In genomic region chr15:42150246-42150970, GRCh38 we compare ENCODE assay signal across 28 cellular contexts. TPM values are rescaled to one million over a fixed set of nuclear protein-coding genes. Genes with fewer than 3 reads are reported as not detected.
DNase-seq lines count a peak whose midpoint lies in the region; ATAC-seq and TF ChIP-seq lines count a peak whose summit lies in the region.
"Had no signal": no experiment of that assay in that cellular context is flagged by ENCODE, and none has a peak within 500 bp of the region (broad histone marks: within the 10 kb centered on the region; RNA-seq: fewer than 3 reads in every experiment).

No MANE protein-coding gene starts in this region.

- no peaks in the 10 kb centered on the region for H3K36me3 ChIP-seq in H7 (replicated peaks; ENCODE audit: control insufficient read depth, insufficient read depth, low read length)
- H3K36me3 ChIP-seq in osteoblast (ENCODE audit: insufficient read depth, low read length): no peaks in the 10 kb centered on the region
- H3K36me3 ChIP-seq: gastroesophageal sphincter, pancreas, right atrium auricular region, upper lobe of right lung had no signal

- no peak overlapping the region for H3K27ac ChIP-seq in foreskin keratinocyte
- no peak overlapping the region for H3K27ac ChIP-seq in osteoblast (ENCODE audit: low read depth, low read length)
- H3K27ac ChIP-seq: gastroesophageal sphincter, GM23248, pancreas had no signal

- H3K4me1 ChIP-seq in foreskin keratinocyte: no peaks in the 10 kb centered on the region
- peaks cover 14% of the 10 kb centered on the region for H3K4me1 ChIP-seq in osteoblast (ENCODE audit: insufficient read depth, low read length)
- H3K4me1 ChIP-seq: gastroesophageal sphincter, pancreas had no signal

- H3K4me2 ChIP-seq in osteoblast (ENCODE audit: insufficient read depth, low read length): no peak overlapping the region

- no peak overlapping the region for H2AFZ ChIP-seq in osteoblast (ENCODE audit: low read length)
- H2AFZ ChIP-seq: GM23248 had no signal

- TF ChIP-seq CTCF in foreskin keratinocyte (conservative IDR thresholded peaks at IDR 0.05) (no peak), osteoblast (IDR thresholded peaks at IDR 0.05; ENCODE audit: extremely low read depth, low read depth, low read length) (no peak)

- peak; percentile 59 for DNase-seq in DMS79 treated with DMSO at 0.1 percent for 48 hours (lab: John Stamatoyannopoulos, UW)
- DNase-seq in H7: peak; percentile 50
- DNase-seq in foreskin keratinocyte: no peak
- peak; percentile 71 for DNase-seq in osteoblast (ENCODE audit: insufficient read length, low spot score, missing footprints)
- DNase-seq in cortex of kidney (lab: John Stamatoyannopoulos, UW): no peak
- no peak for DNase-seq in HT-29 (ENCODE audit: low spot score)
- no peak for DNase-seq in cerebellum (ENCODE audit: low spot score)
- DNase-seq: activated CD4-positive, alpha-beta memory T cell treated with anti-CD3 and anti-CD28 coated beads for 36 hours; activated CD4-positive, CD25-positive, alpha-beta regulatory T cell treated with anti-CD3 and anti-CD28 coated beads, Interleukin-2, amount 50 U/mL, for 72 hours; activated CD8-positive, alpha-beta memory T cell treated with anti-CD3 and anti-CD28 coated beads, Interleukin-2, amount 50 U/mL, for 4 hours; aorta; CD4-positive, CD25-positive, alpha-beta regulatory T cell; GM23248; mucosa of descending colon; NCI-H1092; NCI-H1930; NCI-H774; pancreas; T-helper 2 cell had no signal

- no peaks in the 10 kb centered on the region for H3K79me2 ChIP-seq in osteoblast (ENCODE audit: insufficient read depth, low read length)

- no peaks in the 10 kb centered on the region for H4K20me1 ChIP-seq in osteoblast (ENCODE audit: insufficient read depth, low read length)

- no peaks in the 10 kb centered on the region for H3K27me3 ChIP-seq in H7 (ENCODE audit: control insufficient read depth, insufficient read depth, low read length)
- no peaks in the 10 kb centered on the region for H3K27me3 ChIP-seq in foreskin keratinocyte
- no peaks in the 10 kb centered on the region for H3K27me3 ChIP-seq in osteoblast (ENCODE audit: insufficient read depth, low read length)
- H3K27me3 ChIP-seq: pancreas, right atrium auricular region, upper lobe of right lung had no signal

- H3K4me3 ChIP-seq in H7 (ENCODE audit: insufficient read depth, low read depth, low read length) (no peak overlapping the region), osteoblast (ENCODE audit: insufficient read depth, low read length) (no peak overlapping the region)
- H3K4me3 ChIP-seq: gastroesophageal sphincter, GM23248, mucosa of descending colon, pancreas, right atrium auricular region, upper lobe of right lung had no signal

- no peaks in the 10 kb centered on the region for H3K9me3 ChIP-seq in osteoblast (ENCODE audit: low read depth, low read length)
- H3K9me3 ChIP-seq: gastroesophageal sphincter, mucosa of descending colon, pancreas, right atrium auricular region, upper lobe of right lung had no signal

- ATAC-seq in foreskin keratinocyte: peak; percentile 3
- ATAC-seq: activated naive CD4-positive, alpha-beta T cell treated with anti-CD3 and anti-CD28 coated beads, Interleukin-2, amount 50 U/mL, for 72 hours; gastroesophageal sphincter; mucosa of descending colon; natural killer cell treated with Interleukin-12 subunit alpha and Interleukin-12 subunit beta and Interleukin-15 and Interleukin-18, amount 100 ng/mL, for 72 hours; pancreas; upper lobe of right lung had no signal

RNA-seq across cellular contexts. Expression of gene PLA2G4F, which starts 6.0 kb away (rescaled TPM):
- not detected in 2 replicates for total RNA-seq in H7 (2014; rRNA removed; shearing (Covaris generic))
- total RNA-seq in foreskin keratinocyte: 0.92 and 1.2 TPM in 2 replicates
- 0.91 and 1.2 TPM in 2 replicates for polyA plus RNA-seq in foreskin keratinocyte
- total RNA-seq in osteoblast: not detected in 2 replicates
- 11.4 and 11.7 TPM in 2 replicates for total RNA-seq in HT-29 (2014; rRNA removed; shearing (Covaris generic))
- total RNA-seq in cerebellum: not detected
- total RNA-seq: activated CD4-positive, alpha-beta memory T cell treated with anti-CD3 and anti-CD28 coated beads for 36 hours; activated naive CD4-positive, alpha-beta T cell treated with anti-CD3 and anti-CD28 coated beads, Interleukin-2, amount 50 U/mL, for 72 hours; activated T-helper 1 cell treated with anti-CD3 and anti-CD28 coated beads, Interleukin-12 subunit alpha, Interleukin-12 subunit beta, Interleukin-2, Interleukin-4 antibody, amounts not matched to agents 30 ng/mL and 10 ng/mL and 1 ng/mL, durations not matched to agents 14 hours and 24 hours and 36 hours; aorta; CD4-positive, CD25-positive, alpha-beta regulatory T cell; dermis microvascular lymphatic vessel endothelial cell; GM23248; natural killer cell treated with Interleukin-12 subunit alpha and Interleukin-12 subunit beta and Interleukin-15 and Interleukin-18, amount 100 ng/mL, for 72 hours; subcutaneous adipose tissue had no signal
- polyA plus RNA-seq: CD4-positive, CD25-positive, alpha-beta regulatory T cell; GM23248; IgD-negative memory B cell had no signal

RNA-seq across cellular contexts. Expression of gene PLA2G4D, which starts 56.0 kb away (rescaled TPM):
- total RNA-seq in H7 (2014; rRNA removed; shearing (Covaris generic)): 0.11 and 0.17 TPM in 2 replicates
- total RNA-seq in foreskin keratinocyte (0.07 and 0.14 TPM in 2 replicates), osteoblast (not detected in 2 replicates), cerebellum (0.09 TPM)
- polyA plus RNA-seq in foreskin keratinocyte: 0.08 and 0.09 TPM in 2 replicates
- 0.03 TPM in 1 of 2 replicates, not detected in the other for total RNA-seq in HT-29 (2014; rRNA removed; shearing (Covaris generic))
- total RNA-seq: activated CD4-positive, alpha-beta memory T cell treated with anti-CD3 and anti-CD28 coated beads for 36 hours; activated naive CD4-positive, alpha-beta T cell treated with anti-CD3 and anti-CD28 coated beads, Interleukin-2, amount 50 U/mL, for 72 hours; activated T-helper 1 cell treated with anti-CD3 and anti-CD28 coated beads, Interleukin-12 subunit alpha, Interleukin-12 subunit beta, Interleukin-2, Interleukin-4 antibody, amounts not matched to agents 30 ng/mL and 10 ng/mL and 1 ng/mL, durations not matched to agents 14 hours and 24 hours and 36 hours; aorta; CD4-positive, CD25-positive, alpha-beta regulatory T cell; dermis microvascular lymphatic vessel endothelial cell; gastroesophageal sphincter; GM23248; natural killer cell treated with Interleukin-12 subunit alpha and Interleukin-12 subunit beta and Interleukin-15 and Interleukin-18, amount 100 ng/mL, for 72 hours; right atrium auricular region; upper lobe of right lung had no signal
- polyA plus RNA-seq: aorta; CD4-positive, CD25-positive, alpha-beta regulatory T cell; GM23248; IgD-negative memory B cell had no signal

RNA-seq across cellular contexts. Expression of gene VPS39, which starts 57.7 kb away (rescaled TPM):
- total RNA-seq in H7 (2014; rRNA removed; shearing (Covaris generic)): 26.6 and 27.9 TPM in 2 replicates
- 26.5 and 31.9 TPM in 2 replicates for total RNA-seq in foreskin keratinocyte
- 16.0 and 17.9 TPM in 2 replicates for polyA plus RNA-seq in foreskin keratinocyte
- 69.1 and 76.6 TPM in 2 replicates for total RNA-seq in osteoblast
- 25.0 and 25.5 TPM in 2 replicates for total RNA-seq in HT-29 (2014; rRNA removed; shearing (Covaris generic))
- total RNA-seq in cerebellum: 68.4 TPM

Comparison
In these comparisons a context has a peak if more than half of its experiments do, and no peak if none do; other contexts are left out.
1. DNase-seq: peak in DMS79 treated with DMSO at 0.1 percent for 48 hours (single experiment), H7 (single experiment) and osteoblast (single experiment); none in foreskin keratinocyte (0 of 2), cortex of kidney (single experiment), HT-29 (single experiment) and cerebellum (single experiment).